Comparison of ENCODE assay signal across 10 cellular contexts in the genomic region with DNA sequence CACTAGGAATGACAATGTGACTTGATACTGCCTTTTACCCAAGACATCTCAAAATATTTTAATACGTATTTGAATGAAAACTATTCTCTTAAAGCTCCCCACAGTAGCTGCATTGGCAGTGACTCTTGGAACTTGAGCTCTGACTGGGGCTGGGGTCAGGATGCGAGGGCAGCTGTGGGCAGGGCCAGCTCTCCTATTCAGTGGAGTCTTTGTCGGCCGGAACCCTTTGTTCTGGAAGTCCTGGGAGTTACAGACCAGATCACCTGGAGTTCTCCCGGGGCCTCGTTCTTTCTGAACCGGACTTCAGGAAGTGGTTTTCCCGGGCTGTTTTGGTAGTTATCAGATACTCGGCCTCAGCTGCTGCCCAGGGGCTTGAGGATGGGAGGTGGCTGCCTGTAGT.
"Had no signal": no experiment of that assay in that cellular context is flagged by ENCODE, and none has a peak within 500 bp of the region (broad histone marks: within the 10 kb centered on the region; RNA-seq: fewer than 3 reads in every experiment).

No MANE protein-coding gene starts in this region.

- H3K4me3 ChIP-seq: gastroesophageal sphincter, heart right ventricle had no signal

- H3K27me3 Mint-ChIP-seq: naive thymus-derived CD8-positive, alpha-beta T cell; stimulated activated naive CD8-positive, alpha-beta T cell treated with anti-CD3 and anti-CD28 coated beads, Interleukin-15, amount 100 ng/mL, for 72 hours had no signal

- H3K9me3 ChIP-seq: gastroesophageal sphincter, heart right ventricle had no signal

- DNase-seq: activated naive CD4-positive, alpha-beta T cell treated with anti-CD3 and anti-CD28 coated beads, Interleukin-2, amount 10 ng/mL, durations not matched to agents 7 days and 5 days; activated T-cell treated with anti-CD3 and anti-CD28 coated beads for 4 hours; endodermal cell; heart right ventricle; mammary epithelial cell; naive thymus-derived CD8-positive, alpha-beta T cell; occipital lobe; stimulated activated CD4-positive, alpha-beta T cell treated with anti-CD3 and anti-CD28 coated beads, Interleukin-1b, Interleukin-23, amount 100 ng/mL, for 48 hours; stimulated activated naive CD8-positive, alpha-beta T cell treated with anti-CD3 and anti-CD28 coated beads, Interleukin-15, amount 100 ng/mL, for 72 hours had no signal

- H3K9me3 Mint-ChIP-seq: activated naive CD4-positive, alpha-beta T cell treated with anti-CD3 and anti-CD28 coated beads, Interleukin-2, amount 10 ng/mL, durations not matched to agents 7 days and 5 days; endodermal cell; naive thymus-derived CD8-positive, alpha-beta T cell; stimulated activated naive CD8-positive, alpha-beta T cell treated with anti-CD3 and anti-CD28 coated beads, Interleukin-15, amount 100 ng/mL, for 72 hours had no signal

- H3K36me3 Mint-ChIP-seq: activated naive CD4-positive, alpha-beta T cell treated with anti-CD3 and anti-CD28 coated beads, Interleukin-2, amount 10 ng/mL, durations not matched to agents 7 days and 5 days; naive thymus-derived CD8-positive, alpha-beta T cell had no signal

- ATAC-seq: gastroesophageal sphincter; naive thymus-derived CD8-positive, alpha-beta T cell; stimulated activated naive CD8-positive, alpha-beta T cell treated with anti-CD3 and anti-CD28 coated beads, Interleukin-15, amount 100 ng/mL, for 72 hours had no signal

- H3K27me3 ChIP-seq: gastroesophageal sphincter, heart right ventricle had no signal

- H3K27ac Mint-ChIP-seq: activated naive CD4-positive, alpha-beta T cell treated with anti-CD3 and anti-CD28 coated beads, Interleukin-2, amount 10 ng/mL, durations not matched to agents 7 days and 5 days; endodermal cell; stimulated activated naive CD8-positive, alpha-beta T cell treated with anti-CD3 and anti-CD28 coated beads, Interleukin-15, amount 100 ng/mL, for 72 hours had no signal

- H3K27ac ChIP-seq: gastroesophageal sphincter had no signal

- H3K4me3 Mint-ChIP-seq: activated naive CD4-positive, alpha-beta T cell treated with anti-CD3 and anti-CD28 coated beads, Interleukin-2, amount 10 ng/mL, durations not matched to agents 7 days and 5 days; endodermal cell; naive thymus-derived CD8-positive, alpha-beta T cell; stimulated activated naive CD8-positive, alpha-beta T cell treated with anti-CD3 and anti-CD28 coated beads, Interleukin-15, amount 100 ng/mL, for 72 hours had no signal
